ENCODE assay signal across 8 cellular contexts in genomic region chr9:132669636-132670358, GRCh38. TPM values are rescaled to one million over a fixed set of nuclear protein-coding genes. Genes with fewer than 3 reads are reported as not detected.
DNase-seq lines count a peak whose midpoint lies in the region; ATAC-seq and TF ChIP-seq lines count a peak whose summit lies in the region.

DDX31 (minus strand) TSS chr9:132669983; CDS start chr9:132669934, 49 bp downstream.

- no peaks in the 10 kb centered on the region for H4K20me1 ChIP-seq in OCI-LY1 (ENCODE audit: insufficient read depth, low read length)

- H3K36me3 ChIP-seq in CD8-positive, alpha-beta T cell (ENCODE audit: insufficient read depth, low read length): no peaks in the 10 kb centered on the region
- H3K36me3 ChIP-seq in OCI-LY1 (ENCODE audit: insufficient read depth, low read length): peaks cover 31% of the 10 kb centered on the region
- H3K36me3 ChIP-seq in mucosa of descending colon (ENCODE audit: low read depth): no peaks in the 10 kb centered on the region

- H3K27ac ChIP-seq in CD8-positive, alpha-beta T cell (ENCODE audit: low read depth, low read length): peak within 1 kb of the TSS; percentile 99
- peak within 1 kb of the TSS; percentile 86 for H3K27ac ChIP-seq in OCI-LY1 (ENCODE audit: low read depth, low read length, poor library complexity, severe bottlenecking)

- H3K79me2 ChIP-seq in OCI-LY1 (ENCODE audit: insufficient read depth, low read length): peaks cover 64% of the 10 kb centered on the region

- H3K4me1 Mint-ChIP-seq in CD8-positive, alpha-beta T cell (ENCODE audit: low read depth): peaks cover 63% of the 10 kb centered on the region

- H3K9me3 ChIP-seq in CD8-positive, alpha-beta T cell (ENCODE audit: low read length): no peaks in the 10 kb centered on the region
- H3K9me3 ChIP-seq in OCI-LY1 (ENCODE audit: low read length): no peaks in the 10 kb centered on the region
- H3K9me3 ChIP-seq in mucosa of descending colon: no peaks in the 10 kb centered on the region

- peaks cover 9% of the 10 kb centered on the region for H3K36me3 Mint-ChIP-seq in CD8-positive, alpha-beta T cell

- peak within 1 kb of the TSS; percentile 31; the same call in 1 of the 2 replicates for H2AFZ ChIP-seq in OCI-LY1 (ENCODE audit: low read length)

- H3F3A ChIP-seq in OCI-LY1 (ENCODE audit: insufficient read depth, low read length): no peaks in the 10 kb centered on the region

- peak within 1 kb of the TSS; percentile 69 for H3K4me2 ChIP-seq in OCI-LY1 (ENCODE audit: low read length)

- peak within 1 kb of the TSS; percentile 91 for H3K4me3 Mint-ChIP-seq in CD8-positive, alpha-beta T cell

- intact Hi-C loops in CD8-positive, alpha-beta T cell (cut with DNase I, micrococcal nuclease): loop anchor here (1.0 to 10.0 kb wide), 9 partner anchors 98 to 1545 kb away; partner anchors contain the start of genes TTF1 (in 2 of the 2), AK8 (in 1 of the 2), GTF3C5 (in 1 of the 2) and MED27 (in 1 of the 2)
- intact Hi-C loops in mucosa of descending colon (cut with DNase I, micrococcal nuclease): no loop called here

- no peak for TF ChIP-seq CTCF in CD8-positive, alpha-beta T cell (IDR thresholded peaks at IDR 0.05)
- TF ChIP-seq CTCF in OCI-LY1 (IDR thresholded peaks at IDR 0.05; ENCODE audit: low read length): no peak; the same call in 1 of the 2 replicates
- no peak for TF ChIP-seq CTCF in epithelial cell of esophagus (IDR thresholded peaks at IDR 0.05; ENCODE audit: insufficient read depth, low read depth, low read length, missing control alignments)
- TF ChIP-seq CTCF in mucosa of descending colon (IDR thresholded peaks at IDR 0.05): peak; percentile 8

- H3K27me3 ChIP-seq in CD8-positive, alpha-beta T cell (ENCODE audit: insufficient read depth, low read length): no peaks in the 10 kb centered on the region
- H3K27me3 ChIP-seq in OCI-LY1 (ENCODE audit: insufficient read depth, low read length): no peaks in the 10 kb centered on the region

- H3K9me3 Mint-ChIP-seq in CD8-positive, alpha-beta T cell: no peaks in the 10 kb centered on the region

- H3K27me3 Mint-ChIP-seq in CD8-positive, alpha-beta T cell (ENCODE audit: low read depth): no peaks in the 10 kb centered on the region

- H3K9ac ChIP-seq in OCI-LY1 (ENCODE audit: low read length): peak within 1 kb of the TSS; percentile 86

- peaks cover 22% of the 10 kb centered on the region for H3K4me1 ChIP-seq in CD8-positive, alpha-beta T cell (ENCODE audit: insufficient read depth, low read length)
- H3K4me1 ChIP-seq in OCI-LY1 (ENCODE audit: insufficient read depth, low read length, severe bottlenecking) (peaks cover 21% of the 10 kb centered on the region), mucosa of descending colon (ENCODE audit: low read depth) (peaks cover 12% of the 10 kb centered on the region)

- H3K4me3 ChIP-seq in CD8-positive, alpha-beta T cell (ENCODE audit: low read depth, low read length): peak within 1 kb of the TSS; percentile 100
- H3K4me3 ChIP-seq in OCI-LY1 (ENCODE audit: low read depth, low read length, poor library complexity, severe bottlenecking) (peak within 1 kb of the TSS; percentile 81), epithelial cell of esophagus (ENCODE audit: low read length) (peak within 1 kb of the TSS; percentile 92), mucosa of descending colon (peak within 1 kb of the TSS; percentile 90)

- H3K9me2 ChIP-seq in OCI-LY1 (ENCODE audit: low read depth, low read length): no peaks in the 10 kb centered on the region

- ATAC-seq in CD8-positive, alpha-beta T cell: peak; percentile 77
- ATAC-seq in GM19438 (IDR thresholded peaks at IDR 0.05; ENCODE audit: low read depth, unreplicated experiment) (peak; percentile 62), mucosa of descending colon (peak; percentile 95)

- peak; percentile 70 to 89 (median 83) for DNase-seq in CD8-positive, alpha-beta T cell
- DNase-seq in HK-2 (ENCODE audit: unreplicated experiment) (peak; percentile 81), activated T-cell treated with anti-CD3 and anti-CD28 coated beads for 24 hours (ENCODE audit: low read depth) (peak; percentile 81), epithelial cell of esophagus (ENCODE audit: low read depth) (peak; percentile 82), mucosa of descending colon (peak; percentile 81 to 90 (median 89))
- DNase-seq in stimulated activated CD8-positive, alpha-beta memory T cell treated with anti-CD3 and anti-CD28 coated beads, Interleukin-2, amount 100 ng/mL, for 48 hours (ENCODE audit: low read depth in 2 of 2): peak; percentile 77 to 78

- CTCF ChIA-PET in CD8-positive, alpha-beta T cell (lab: Charles Lee): interaction anchor here (0.7 to 2.4 kb wide), 3 partner anchors 10 to 275 kb away, joined by 3 to 9 read pairs (median 3); partner anchors contain the start of gene TSC1

- POLR2A ChIA-PET in CD8-positive, alpha-beta T cell (lab: Charles Lee): interaction anchor here (0.6 to 3.2 kb wide), 11 partner anchors 9 to 1355 kb away, joined by 3 to 12 read pairs (median 4); partner anchors contain the start of genes GTF3C5, SETX, SPACA9 and STKLD1

- peak within 1 kb of the TSS; percentile 97 for H3K27ac Mint-ChIP-seq in CD8-positive, alpha-beta T cell

RNA-seq across cellular contexts. Expression of gene DDX31, which starts in this region (rescaled TPM):
- 10 to 100 TPM; 14.1 to 15.6 TPM for total RNA-seq in CD8-positive, alpha-beta T cell
- 10 to 100 TPM in 1 of 3 donors, 1 to 10 TPM in 2; 8.7 to 11.2 (median 9.5) TPM for total RNA-seq in mucosa of descending colon

Comparison
In these comparisons a context has a peak if more than half of its experiments do, and no peak if none do; other contexts are left out.
1. Peak in every context shown above with its lines: DNase-seq, ATAC-seq, H3K4me3 ChIP-seq and H3K27ac ChIP-seq.
2. intact Hi-C loops: an anchor here in CD8-positive, alpha-beta T cell (1.0 to 10.0 kb wide); none called in mucosa of descending colon.